ENCODE assay signal across 11 cellular contexts in genomic region chr1:224333939-224334701, GRCh38. TPM values are rescaled to one million over a fixed set of nuclear protein-coding genes. Genes with fewer than 3 reads are reported as not detected.
DNase-seq lines count a peak whose midpoint lies in the region; ATAC-seq and TF ChIP-seq lines count a peak whose summit lies in the region.
"Had no signal": no experiment of that assay in that cellular context is flagged by ENCODE, and none has a peak within 500 bp of the region (broad histone marks: within the 10 kb centered on the region; RNA-seq: fewer than 3 reads in every experiment).

No MANE protein-coding gene starts in this region.

- ATAC-seq in activated CD8-positive, alpha-beta T cell treated with anti-CD3 and anti-CD28 coated beads, Interleukin-2, amount 10 ng/mL, durations not matched to agents 7 days and 5 days = no peak

- H3K9me3 Mint-ChIP-seq in activated CD8-positive, alpha-beta T cell treated with anti-CD3 and anti-CD28 coated beads, Interleukin-2, amount 10 ng/mL, durations not matched to agents 7 days and 5 days (ENCODE audit: insufficient read depth) = no peaks in the 10 kb centered on the region

- no peaks in the 10 kb centered on the region for H4K20me1 ChIP-seq in MM.1S (ENCODE audit: insufficient read depth, low read length)
- no peaks in the 10 kb centered on the region for H4K20me1 ChIP-seq in osteoblast (ENCODE audit: insufficient read depth, low read length)

- CTCF ChIA-PET in activated CD8-positive, alpha-beta T cell treated with anti-CD3 and anti-CD28 coated beads, Interleukin-2, amount 10 ng/mL, durations not matched to agents 7 days and 5 days (lab: Charles Lee) = interaction anchor here (0.6 to 5.5 kb wide), 36 partner anchors 9 to 618 kb away, joined by 3 to 51 read pairs (median 3); partner anchors contain the start of genes FBXO28 and WDR26

- H3K36me3 ChIP-seq in MM.1S (replicated peaks; ENCODE audit: insufficient read depth, low read length) (no peaks in the 10 kb centered on the region), osteoblast (ENCODE audit: insufficient read depth, low read length) (no peaks in the 10 kb centered on the region), breast epithelium (no peaks in the 10 kb centered on the region)

- H3K79me2 ChIP-seq in MM.1S (ENCODE audit: low read length) (peaks cover 8% of the 10 kb centered on the region), osteoblast (ENCODE audit: insufficient read depth, low read length) (peaks cover 10% of the 10 kb centered on the region)

- H3K4me3 ChIP-seq in MM.1S (ENCODE audit: low read length) = no peak overlapping the region
- H3K4me3 ChIP-seq in osteoblast (ENCODE audit: insufficient read depth, low read length) = peak overlapping the region; percentile 36
- no peak overlapping the region for H3K4me3 ChIP-seq in breast epithelium

- peaks cover 5% of the 10 kb centered on the region; the same call in 1 of the 2 replicates for H3K4me1 ChIP-seq in MM.1S (ENCODE audit: low read length)
- H3K4me1 ChIP-seq in osteoblast (ENCODE audit: insufficient read depth, low read length) = peaks cover 23% of the 10 kb centered on the region
- H3K4me1 ChIP-seq in breast epithelium = no peaks in the 10 kb centered on the region

- no peaks in the 10 kb centered on the region for H3K9me2 ChIP-seq in MM.1S (replicated peaks; ENCODE audit: insufficient read depth, low read length)

- H3K27me3 Mint-ChIP-seq in activated CD8-positive, alpha-beta T cell treated with anti-CD3 and anti-CD28 coated beads, Interleukin-2, amount 10 ng/mL, durations not matched to agents 7 days and 5 days (ENCODE audit: low read depth) = peaks cover 1% of the 10 kb centered on the region

- no peak overlapping the region for H3K9ac ChIP-seq in MM.1S (ENCODE audit: low read length)

- POLR2A ChIA-PET in activated CD8-positive, alpha-beta T cell treated with anti-CD3 and anti-CD28 coated beads, Interleukin-2, amount 10 ng/mL, durations not matched to agents 7 days and 5 days (lab: Charles Lee) = interaction anchor here (0.6 to 1.0 kb wide), 3 partner anchors 69 to 218 kb away, joined by 3 to 4 read pairs (median 3); no protein-coding TSS in a partner anchor

- H2AFZ ChIP-seq in MM.1S (ENCODE audit: low read length) (peak overlapping the region; percentile 6), osteoblast (ENCODE audit: low read length) (peak overlapping the region; percentile 72)

- DNase-seq in DMS53 (lab: John Stamatoyannopoulos, UW) (peak; percentile 9), DMS53 treated with DMSO at 0.1 percent for 48 hours (lab: John Stamatoyannopoulos, UW; ENCODE audit: unreplicated experiment) (no peak), MM.1S (no peak), osteoblast (ENCODE audit: insufficient read length, low spot score, missing footprints) (peak; percentile 59), NCI-H146 (lab: John Stamatoyannopoulos, UW) (no peak), NCI-H774 (lab: John Stamatoyannopoulos, UW) (no peak), breast epithelium (ENCODE audit: low spot score in 2 of 2) (no peak)
- DNase-seq in activated CD8-positive, alpha-beta T cell treated with anti-CD3 and anti-CD28 coated beads, Interleukin-2, amount 10 ng/mL, durations not matched to agents 7 days and 5 days = no peak
- DNase-seq: activated CD4-positive, alpha-beta T cell treated with anti-CD3 and anti-CD28 coated beads, Interleukin-2, amount 50 U/mL, for 48 hours; right cardiac atrium had no signal

- H3K27ac Mint-ChIP-seq in activated CD8-positive, alpha-beta T cell treated with anti-CD3 and anti-CD28 coated beads, Interleukin-2, amount 10 ng/mL, durations not matched to agents 7 days and 5 days = peak overlapping the region; percentile 70

- H3K9me3 ChIP-seq in MM.1S (replicated peaks; ENCODE audit: insufficient read depth, low read length) (no peaks in the 10 kb centered on the region), osteoblast (ENCODE audit: low read depth, low read length) (no peaks in the 10 kb centered on the region), breast epithelium (no peaks in the 10 kb centered on the region)

- H3K4me2 ChIP-seq in MM.1S (ENCODE audit: low read depth, low read length) (no peak overlapping the region), osteoblast (ENCODE audit: insufficient read depth, low read length) (peak overlapping the region; percentile 76)

- intact Hi-C loops in breast epithelium (cut with DNase I; ENCODE audit: low total_unique reads) = no loop called here

- H3K27ac ChIP-seq in MM.1S (ENCODE audit: low read length) (no peak overlapping the region), osteoblast (ENCODE audit: low read depth, low read length) (peak overlapping the region; percentile 78), breast epithelium (no peak overlapping the region)
- H3K27ac ChIP-seq: 22Rv1 had no signal

- no peak for TF ChIP-seq POLR2A in breast epithelium (IDR thresholded peaks at IDR 0.05)

- no peaks in the 10 kb centered on the region for H3K36me3 Mint-ChIP-seq in activated CD8-positive, alpha-beta T cell treated with anti-CD3 and anti-CD28 coated beads, Interleukin-2, amount 10 ng/mL, durations not matched to agents 7 days and 5 days (ENCODE audit: low read depth)

- peak overlapping the region; percentile 4 for H3K4me3 Mint-ChIP-seq in activated CD8-positive, alpha-beta T cell treated with anti-CD3 and anti-CD28 coated beads, Interleukin-2, amount 10 ng/mL, durations not matched to agents 7 days and 5 days

- H3F3A ChIP-seq in MM.1S (ENCODE audit: insufficient read depth, low read length) = peaks cover 12% of the 10 kb centered on the region

- TF ChIP-seq CTCF in MM.1S (IDR thresholded peaks at IDR 0.05; ENCODE audit: low read length) = no peak
- TF ChIP-seq CTCF in osteoblast (IDR thresholded peaks at IDR 0.05; ENCODE audit: extremely low read depth, low read depth, low read length) = no peak
- TF ChIP-seq CTCF in breast epithelium (IDR thresholded peaks at IDR 0.05) = no peak

- H3K27me3 ChIP-seq in MM.1S (replicated peaks; ENCODE audit: insufficient read depth, low read length) (no peaks in the 10 kb centered on the region), osteoblast (ENCODE audit: insufficient read depth, low read length) (no peaks in the 10 kb centered on the region), breast epithelium (no peaks in the 10 kb centered on the region)

- peaks cover 31% of the 10 kb centered on the region for H3K4me1 Mint-ChIP-seq in activated CD8-positive, alpha-beta T cell treated with anti-CD3 and anti-CD28 coated beads, Interleukin-2, amount 10 ng/mL, durations not matched to agents 7 days and 5 days (ENCODE audit: low read depth)

RNA-seq across cellular contexts. Expression of gene NVL, which starts 4.1 kb away (rescaled TPM):
- total RNA-seq in activated CD8-positive, alpha-beta T cell treated with anti-CD3 and anti-CD28 coated beads, Interleukin-2, amount 10 ng/mL, durations not matched to agents 7 days and 5 days = 10 to 100 TPM; 48.5 to 56.2 TPM
- total RNA-seq in osteoblast (20.6 and 23.9 TPM in 2 replicates), breast epithelium (10 to 100 TPM; 16.0 to 46.0 (median 30.8) TPM)

RNA-seq across cellular contexts. Expression of gene CNIH4, which starts 22.6 kb away (rescaled TPM):
- 10 to 100 TPM; 41.3 to 43.7 TPM for total RNA-seq in activated CD8-positive, alpha-beta T cell treated with anti-CD3 and anti-CD28 coated beads, Interleukin-2, amount 10 ng/mL, durations not matched to agents 7 days and 5 days
- total RNA-seq in osteoblast (36.2 and 46.3 TPM in 2 replicates), breast epithelium (10 to 100 TPM; 42.9 to 54.1 (median 43.3) TPM)

Comparison
In these comparisons a context has a peak if more than half of its experiments do, and no peak if none do; other contexts are left out.
1. DNase-seq: peak in DMS53 (single experiment) and osteoblast (single experiment); none in DMS53 treated with DMSO at 0.1 percent for 48 hours (single experiment), MM.1S (single experiment), activated CD8-positive, alpha-beta T cell treated with anti-CD3 and anti-CD28 coated beads, Interleukin-2, amount 10 ng/mL, durations not matched to agents 7 days and 5 days (single experiment), NCI-H146 (single experiment), NCI-H774 (single experiment) and breast epithelium (0 of 2).